ENCODE assay signal across 8 cellular contexts in the genomic region with DNA sequence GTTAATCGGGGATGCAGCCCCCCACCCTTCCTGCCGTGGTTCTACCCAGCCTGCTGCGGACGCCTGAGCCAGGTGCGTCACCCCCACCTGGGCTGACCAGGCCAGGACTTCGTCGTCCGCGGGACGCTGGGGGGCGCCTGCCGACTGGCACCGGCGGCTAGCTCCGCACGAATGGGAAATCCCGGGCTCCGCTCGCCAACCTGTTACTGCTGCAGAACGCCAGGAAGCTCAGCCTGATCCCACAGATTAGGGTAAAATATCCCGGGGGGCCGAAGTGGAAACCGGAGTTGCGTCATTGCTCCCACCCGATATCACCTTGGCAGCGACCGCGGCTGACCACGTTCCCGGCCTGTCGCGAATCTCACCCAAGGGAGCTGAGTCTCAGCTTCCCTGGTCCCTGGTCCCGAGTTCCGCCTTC. TPM values are rescaled to one million over a fixed set of nuclear protein-coding genes. Genes with fewer than 3 reads are reported as not detected.
A peak's percentile ranks its signal among the peaks of the same experiment; 100 is the strongest.
DNase-seq lines count a peak whose midpoint lies in the region; ATAC-seq, FAIRE-seq and TF ChIP-seq lines count a peak whose summit lies in the region.

No MANE protein-coding gene starts in this region.

- no peaks in the 10 kb centered on the region for H3K36me3 ChIP-seq in astrocyte (ENCODE audit: insufficient read depth, low read length)

- H3K4me1 ChIP-seq in astrocyte (ENCODE audit: insufficient read depth, low read length): peaks cover 29% of the 10 kb centered on the region

- H3K79me2 ChIP-seq in astrocyte (ENCODE audit: insufficient read depth, low read length): peaks cover 14% of the 10 kb centered on the region

- H3K4me1 Mint-ChIP-seq in astrocyte (ENCODE audit: low read depth, unreplicated experiment): peaks cover 19% of the 10 kb centered on the region

- H3K9ac ChIP-seq in astrocyte (ENCODE audit: low read length): no peak overlapping the region

- no peaks in the 10 kb centered on the region for H3K9me3 ChIP-seq in astrocyte (ENCODE audit: insufficient read depth, low read depth, low read length)

- H3K36me3 Mint-ChIP-seq in astrocyte (ENCODE audit: low read depth, unreplicated experiment): no peaks in the 10 kb centered on the region

- peak; percentile 25 for ATAC-seq in GM21423 (IDR thresholded peaks at IDR 0.05; ENCODE audit: unreplicated experiment)
- no peak for ATAC-seq in GM19324 (IDR thresholded peaks at IDR 0.05; ENCODE audit: low FRiP score, unreplicated experiment)
- ATAC-seq in GM21381 (IDR thresholded peaks at IDR 0.05; ENCODE audit: unreplicated experiment): no peak

- H3K27me3 ChIP-seq in astrocyte (ENCODE audit: insufficient read depth, low read length): peaks cover 38% of the 10 kb centered on the region

- peaks cover 48% of the 10 kb centered on the region for H3K27me3 Mint-ChIP-seq in astrocyte (ENCODE audit: low read depth, unreplicated experiment)

- H3K27ac Mint-ChIP-seq in astrocyte (ENCODE audit: unreplicated experiment): no peak overlapping the region

- H4K20me1 ChIP-seq in astrocyte (ENCODE audit: insufficient read depth, low read length): peaks cover 26% of the 10 kb centered on the region

- H3K27ac ChIP-seq in astrocyte (ENCODE audit: low read depth, low read length): no peak overlapping the region

- H3K4me3 Mint-ChIP-seq in astrocyte (ENCODE audit: unreplicated experiment): peak overlapping the region; percentile 80

- DNase-seq in Daoy (ENCODE audit: low read depth) (peak; percentile 66), LNCaP clone FGC (ENCODE audit: low read depth) (no peak), astrocyte (ENCODE audit: low read depth) (no peak), iPS-NIHi11 (ENCODE audit: low spot score) (peak; percentile 97)
- peak; percentile 57 for DNase-seq in stimulated activated CD8-positive, alpha-beta memory T cell treated with anti-CD3 and anti-CD28 coated beads, Interleukin-4, amount 100 ng/mL, for 48 hours

- FAIRE-seq in astrocyte (lab: Jason Lieb, UNC): no peak

- H3K4me2 ChIP-seq in astrocyte (ENCODE audit: low read length): peak overlapping the region; percentile 96

- TF ChIP-seq CTCF in LNCaP clone FGC (IDR thresholded peaks at IDR 0.05; ENCODE audit: control insufficient read depth, extremely low read depth, insufficient read depth) (peak; percentile 86), astrocyte (IDR thresholded peaks at IDR 0.05; ENCODE audit: insufficient read depth, low read depth, low read length) (no peak)

- H2AFZ ChIP-seq in astrocyte (ENCODE audit: low read depth, low read length): peak overlapping the region; percentile 70

- peak overlapping the region; percentile 69 for H3K4me3 ChIP-seq in LNCaP clone FGC (ENCODE audit: low read depth, low read length)
- H3K4me3 ChIP-seq in astrocyte (ENCODE audit: insufficient read depth, low read depth, low read length): peak overlapping the region; percentile 56

- peaks cover 4% of the 10 kb centered on the region for H3K9me3 Mint-ChIP-seq in astrocyte (ENCODE audit: unreplicated experiment)

RNA-seq across cellular contexts. Expression of a gene that starts 0.5 kb away (rescaled TPM):
- total RNA-seq in Daoy (2014; rRNA removed; shearing (Covaris generic)): 10.1 and 12.1 TPM in 2 replicates
- total RNA-seq in astrocyte: 6.1 and 6.6 TPM in 2 replicates

RNA-seq across cellular contexts. Expression of a gene that starts 58.1 kb away (rescaled TPM):
- 162 and 181 TPM in 2 replicates for total RNA-seq in Daoy (2014; rRNA removed; shearing (Covaris generic))
- total RNA-seq in astrocyte: 19.4 and 30.0 TPM in 2 replicates

Comparison
In these comparisons a context has a peak if more than half of its experiments do, and no peak if none do; other contexts are left out.
1. DNase-seq: peak in Daoy (single experiment), iPS-NIHi11 (single experiment) and stimulated activated CD8-positive, alpha-beta memory T cell treated with anti-CD3 and anti-CD28 coated beads, Interleukin-4, amount 100 ng/mL, for 48 hours (single experiment); none in LNCaP clone FGC (single experiment) and astrocyte (single experiment).